Comparison of ENCODE assay signal across 8 cellular contexts in the genomic region with DNA sequence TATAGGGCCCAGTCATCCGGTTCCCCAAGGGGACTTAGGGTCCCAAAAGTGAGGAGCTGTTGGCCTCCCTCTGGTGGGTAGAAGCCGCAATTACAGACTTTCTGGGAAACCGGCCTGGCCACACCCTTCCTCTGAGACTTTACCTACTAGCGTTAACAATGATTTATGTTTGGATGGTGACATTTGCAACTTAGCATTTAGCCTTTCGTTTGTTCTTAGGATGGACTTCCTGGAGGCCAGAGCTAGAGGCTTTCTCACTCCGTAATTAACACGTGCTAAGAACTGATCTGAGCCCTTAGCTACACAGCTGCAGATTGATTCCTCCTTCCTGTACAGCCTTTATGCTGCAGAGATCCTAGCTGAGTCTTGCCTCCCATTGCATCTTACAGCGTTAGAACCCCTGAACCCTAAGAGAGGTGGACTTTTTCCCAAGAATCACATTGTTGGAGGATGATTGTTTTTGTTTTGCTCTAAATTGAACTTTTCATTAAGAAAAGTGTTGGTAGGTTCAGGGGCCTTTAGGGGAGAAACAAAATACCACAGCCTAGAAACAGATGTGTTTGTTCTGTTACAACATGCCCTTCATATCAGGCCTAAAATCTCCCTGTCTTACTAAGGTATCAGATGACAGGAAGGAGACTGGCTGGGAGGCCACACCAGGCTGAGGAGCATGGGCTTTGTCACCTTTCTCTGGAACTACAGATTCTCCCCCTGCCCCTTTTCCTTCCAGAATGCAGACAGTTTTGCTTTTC. TPM values are rescaled to one million over a fixed set of nuclear protein-coding genes. Genes with fewer than 3 reads are reported as not detected.
DNase-seq lines count a peak whose midpoint lies in the region; ATAC-seq, FAIRE-seq and TF ChIP-seq lines count a peak whose summit lies in the region.

No MANE protein-coding gene starts in this region.

- peaks cover 34% of the 10 kb centered on the region for H3K79me2 ChIP-seq in endothelial cell of umbilical vein (ENCODE audit: control insufficient read depth, insufficient read depth, low read length)

- TF ChIP-seq POLR2A in endothelial cell of umbilical vein (IDR thresholded peaks at IDR 0.05; ENCODE audit: low read depth, low read length): peak; percentile 25

- H3K4me3 ChIP-seq in GM12865 (ENCODE audit: low read depth, low read length) (peak overlapping the region; percentile 76), endothelial cell of umbilical vein (replicated peaks in 1 of 3; ENCODE audit: insufficient read depth in 1 of 3, low read depth in 1 of 3, low read length in 3 of 3) (peak overlapping the region; percentile 55 to 99 (median 98))

- peaks cover 6 to 9% of the 10 kb centered on the region in 2 experiments for H3K27me3 ChIP-seq in endothelial cell of umbilical vein (ENCODE audit: control insufficient read depth in 2 of 2, insufficient read depth in 2 of 2, low read length in 2 of 2)

- H4K20me1 ChIP-seq in endothelial cell of umbilical vein (replicated peaks; ENCODE audit: control insufficient read depth, extremely low read depth, insufficient read depth, low read length): no peaks in the 10 kb centered on the region

- H3K9me3 ChIP-seq in endothelial cell of umbilical vein (replicated peaks; ENCODE audit: control insufficient read depth, insufficient read depth, low read length): no peaks in the 10 kb centered on the region

- ATAC-seq in HG02852 (IDR thresholded peaks at IDR 0.05; ENCODE audit: unreplicated experiment): peak; percentile 48

- CTCF ChIA-PET in activated CD4-positive, alpha-beta memory T cell treated with anti-CD3 and anti-CD28 coated beads, Interleukin-2, amount 10 ng/mL, durations not matched to agents 7 days and 5 days (lab: Charles Lee): interaction anchor here (0.7 to 8.3 kb wide), 23 partner anchors 10 to 1501 kb away, joined by 3 to 117 read pairs (median 4); a partner anchor contains a TSS
- CTCF ChIA-PET in endothelial cell of umbilical vein (lab: Charles Lee): interaction anchor here (0.6 to 2.1 kb wide), 24 partner anchors 10 to 423 kb away, joined by 3 to 13 read pairs (median 6); a partner anchor contains a TSS

- peak overlapping the region; percentile 95 for H3K4me3 Mint-ChIP-seq in activated CD4-positive, alpha-beta memory T cell treated with anti-CD3 and anti-CD28 coated beads, Interleukin-2, amount 10 ng/mL, durations not matched to agents 7 days and 5 days

- no peaks in the 10 kb centered on the region for H3K9me3 Mint-ChIP-seq in activated CD4-positive, alpha-beta memory T cell treated with anti-CD3 and anti-CD28 coated beads, Interleukin-2, amount 10 ng/mL, durations not matched to agents 7 days and 5 days

- POLR2A ChIA-PET in activated CD4-positive, alpha-beta memory T cell treated with anti-CD3 and anti-CD28 coated beads, Interleukin-2, amount 10 ng/mL, durations not matched to agents 7 days and 5 days (lab: Charles Lee): interaction anchor here (0.6 to 5.0 kb wide), 15 partner anchors 13 to 753 kb away, joined by 3 to 162 read pairs (median 4); a partner anchor contains a TSS
- POLR2A ChIA-PET in endothelial cell of umbilical vein (lab: Charles Lee): no interaction called here

- intact Hi-C loops in endothelial cell of umbilical vein (cut with micrococcal nuclease): loop anchor here (1.0 to 5.0 kb wide), 2 partner anchors 101 to 1957 kb away; a partner anchor contains a TSS

- peak overlapping the region; percentile 5 for H2AFZ ChIP-seq in endothelial cell of umbilical vein (ENCODE audit: low read depth, low read length)

- no TSS peak for BruUV-seq in endothelial cell of umbilical vein (replicated peaks; lab: Mats Ljungman, UMichigan)

- H3K27me3 Mint-ChIP-seq in activated CD4-positive, alpha-beta memory T cell treated with anti-CD3 and anti-CD28 coated beads, Interleukin-2, amount 10 ng/mL, durations not matched to agents 7 days and 5 days: no peaks in the 10 kb centered on the region

- TF ChIP-seq CTCF in GM12865 (IDR thresholded peaks at IDR 0.05; ENCODE audit: insufficient read depth, low read depth, low read length, missing control alignments) (peak; percentile 64), endothelial cell of umbilical vein (IDR thresholded peaks at IDR 0.05; ENCODE audit: extremely low read depth in 1 of 2, insufficient read depth in 1 of 2, low read depth in 1 of 2, low read length in 2 of 2) (peak; percentile 66 to 74)

- H3K36me3 Mint-ChIP-seq in activated CD4-positive, alpha-beta memory T cell treated with anti-CD3 and anti-CD28 coated beads, Interleukin-2, amount 10 ng/mL, durations not matched to agents 7 days and 5 days (ENCODE audit: low read depth): peaks cover 64% of the 10 kb centered on the region

- peaks cover 21% of the 10 kb centered on the region for H3K4me1 ChIP-seq in endothelial cell of umbilical vein (ENCODE audit: control insufficient read depth, extremely low read depth, insufficient read depth, low read length)

- peak; percentile 79 for DNase-seq in GM12865 (ENCODE audit: low read depth)
- peak; percentile 76 for DNase-seq in NCI-H82 (lab: John Stamatoyannopoulos, UW)
- peak; percentile 74 for DNase-seq in activated CD4-positive, alpha-beta memory T cell treated with anti-CD3 and anti-CD28 coated beads, Interleukin-2, amount 10 ng/mL, durations not matched to agents 7 days and 5 days
- peak; percentile 60 for DNase-seq in endothelial cell of umbilical vein (ENCODE audit: low read depth, low spot score)
- peak; percentile 77 for DNase-seq in myocyte (ENCODE audit: low read depth)
- DNase-seq in stromal cell of bone marrow (ENCODE audit: low read depth): peak; percentile 60
- no peak for DNase-seq in NCI-H146 treated with DMSO at 0.1 percent for 48 hours (lab: John Stamatoyannopoulos, UW; ENCODE audit: unreplicated experiment)

- peaks cover 52% of the 10 kb centered on the region for H3K4me1 Mint-ChIP-seq in activated CD4-positive, alpha-beta memory T cell treated with anti-CD3 and anti-CD28 coated beads, Interleukin-2, amount 10 ng/mL, durations not matched to agents 7 days and 5 days

- peak overlapping the region; percentile 97 for H3K9ac ChIP-seq in endothelial cell of umbilical vein (replicated peaks; ENCODE audit: extremely low read depth, insufficient read depth, low read length)

- peaks cover 10 to 13% of the 10 kb centered on the region in 2 experiments for H3K36me3 ChIP-seq in endothelial cell of umbilical vein (ENCODE audit: control insufficient read depth in 2 of 2, extremely low read depth in 1 of 2, insufficient read depth in 2 of 2, low read length in 2 of 2)

- FAIRE-seq in endothelial cell of umbilical vein (lab: Jason Lieb, UNC): peak; percentile 87

- dilution Hi-C loops in endothelial cell of umbilical vein (cut with MboI; ENCODE audit: extremely low pct_ligation_motif_present, low sequenced_read_pairs): no loop called here

- H3K9me1 ChIP-seq in endothelial cell of umbilical vein (replicated peaks; ENCODE audit: control insufficient read depth, extremely low read depth, insufficient read depth, low read length): no peaks in the 10 kb centered on the region

- peak overlapping the region; percentile 95 for H3K27ac Mint-ChIP-seq in activated CD4-positive, alpha-beta memory T cell treated with anti-CD3 and anti-CD28 coated beads, Interleukin-2, amount 10 ng/mL, durations not matched to agents 7 days and 5 days

- H3K4me2 ChIP-seq in endothelial cell of umbilical vein (ENCODE audit: insufficient read depth, low read length): peak overlapping the region; percentile 92

- peak overlapping the region; percentile 81 for H3K27ac ChIP-seq in endothelial cell of umbilical vein (ENCODE audit: insufficient read depth, low read depth, low read length)

TF ChIP-seq in endothelial cell of umbilical vein, 7 proteins besides CTCF, POLR2A, EP300 and RAD21 (continues in another document):
- TF ChIP-seq POLR2AphosphoS5 (IDR thresholded peaks at IDR 0.05; ENCODE audit: insufficient read depth, low read depth, low read length): peak; percentile 37

RNA-seq across cellular contexts. Expression of a gene that starts 2.0 kb away (rescaled TPM):
- total RNA-seq in activated CD4-positive, alpha-beta memory T cell treated with anti-CD3 and anti-CD28 coated beads, Interleukin-2, amount 10 ng/mL, durations not matched to agents 7 days and 5 days: 100 to 1,000 TPM; 504 to 539 TPM
- 461 and 505 TPM in 2 replicates for total RNA-seq in endothelial cell of umbilical vein
- polyA plus RNA-seq in endothelial cell of umbilical vein: 497 and 528 TPM in 2 replicates
- polyA plus RNA-seq in endothelial cell of umbilical vein (2011; cell fraction: cytosol; rRNA removed): 799 and 821 TPM in 2 replicates
- polyA plus RNA-seq in endothelial cell of umbilical vein (2011; cell fraction: nucleus; rRNA removed): 130 and 166 TPM in 2 replicates
- 960 and 1,130 TPM in 2 replicates for polyA plus RNA-seq in endothelial cell of umbilical vein (2012)
- polyA minus RNA-seq in endothelial cell of umbilical vein: 406 and 450 TPM in 2 replicates
- polyA minus RNA-seq in endothelial cell of umbilical vein (2011; cell fraction: cytosol; rRNA and poly(A)+ RNA removed): 591 TPM
- polyA minus RNA-seq in endothelial cell of umbilical vein (2011; cell fraction: nucleus; rRNA and poly(A)+ RNA removed): 70.9 and 71.2 TPM in 2 replicates
- 227 and 251 TPM in 2 replicates for total RNA-seq in myocyte
- 1,391 TPM for polyA plus RNA-seq in myocyte (2012)

RNA-seq across cellular contexts. Expression of a gene that starts 41.2 kb away (rescaled TPM):
- total RNA-seq in activated CD4-positive, alpha-beta memory T cell treated with anti-CD3 and anti-CD28 coated beads, Interleukin-2, amount 10 ng/mL, durations not matched to agents 7 days and 5 days: 100 to 1,000 TPM; 631 to 641 TPM
- total RNA-seq in endothelial cell of umbilical vein: 650 and 779 TPM in 2 replicates
- polyA plus RNA-seq in endothelial cell of umbilical vein: 56.7 and 76.8 TPM in 2 replicates
- polyA plus RNA-seq in endothelial cell of umbilical vein (2011; cell fraction: cytosol; rRNA removed): 211 and 231 TPM in 2 replicates
- polyA plus RNA-seq in endothelial cell of umbilical vein (2011; cell fraction: nucleus; rRNA removed): 60.0 and 72.0 TPM in 2 replicates
- polyA plus RNA-seq in endothelial cell of umbilical vein (2012): 757 and 1,016 TPM in 2 replicates
- polyA minus RNA-seq in endothelial cell of umbilical vein: 42.6 and 46.3 TPM in 2 replicates
- 185 TPM for polyA minus RNA-seq in endothelial cell of umbilical vein (2011; cell fraction: cytosol; rRNA and poly(A)+ RNA removed)
- polyA minus RNA-seq in endothelial cell of umbilical vein (2011; cell fraction: nucleus; rRNA and poly(A)+ RNA removed): 19.5 and 23.7 TPM in 2 replicates
- total RNA-seq in myocyte: 31.6 and 36.0 TPM in 2 replicates
- polyA plus RNA-seq in myocyte (2012): 328 TPM

RNA-seq across cellular contexts. Expression of a gene that starts 54.0 kb away (rescaled TPM):
- not detected for total RNA-seq in activated CD4-positive, alpha-beta memory T cell treated with anti-CD3 and anti-CD28 coated beads, Interleukin-2, amount 10 ng/mL, durations not matched to agents 7 days and 5 days
- total RNA-seq in endothelial cell of umbilical vein (not detected in 2 replicates), myocyte (not detected in 2 replicates)
- polyA plus RNA-seq in endothelial cell of umbilical vein: not detected in 2 replicates
- not detected in 2 replicates for polyA plus RNA-seq in endothelial cell of umbilical vein (2011; cell fraction: cytosol; rRNA removed)
- polyA plus RNA-seq in endothelial cell of umbilical vein (2011; cell fraction: nucleus; rRNA removed): not detected in 2 replicates
- not detected in 2 replicates for polyA plus RNA-seq in endothelial cell of umbilical vein (2012)
- polyA minus RNA-seq in endothelial cell of umbilical vein: not detected in 2 replicates
- polyA minus RNA-seq in endothelial cell of umbilical vein (2011; cell fraction: cytosol; rRNA and poly(A)+ RNA removed): not detected
- polyA minus RNA-seq in endothelial cell of umbilical vein (2011; cell fraction: nucleus; rRNA and poly(A)+ RNA removed): not detected in 2 replicates
- not detected for polyA plus RNA-seq in myocyte (2012)

Comparison
In these comparisons a context has a peak if more than half of its experiments do, and no peak if none do; other contexts are left out.
1. RNA of a gene that starts 41.2 kb away (total RNA-seq): 650 to 779 TPM in endothelial cell of umbilical vein and 631 to 641 TPM in activated CD4-positive, alpha-beta memory T cell treated with anti-CD3 and anti-CD28 coated beads, Interleukin-2, amount 10 ng/mL, durations not matched to agents 7 days and 5 days; 31.6 to 36.0 TPM in myocyte; every median in the first group is over 10 times any median in the second.